10 cellular contexts compared by ENCODE assay signal in genomic region chr10:71241114-71241898, GRCh38. TPM values are rescaled to one million over a fixed set of nuclear protein-coding genes. Genes with fewer than 3 reads are reported as not detected.
DNase-seq lines count a peak whose midpoint lies in the region; FAIRE-seq and TF ChIP-seq lines count a peak whose summit lies in the region.
"Had no signal": no experiment of that assay in that cellular context is flagged by ENCODE, and none has a peak within 500 bp of the region (broad histone marks: within the 10 kb centered on the region; RNA-seq: fewer than 3 reads in every experiment).

No MANE protein-coding gene starts in this region.

- no peaks in the 10 kb centered on the region for H3K27me3 ChIP-seq in HUES6 (ENCODE audit: control insufficient read depth, insufficient read depth, low read length)
- H3K27me3 ChIP-seq in astrocyte (ENCODE audit: insufficient read depth, low read length), result no peaks in the 10 kb centered on the region
- no peaks in the 10 kb centered on the region for H3K27me3 ChIP-seq in left ventricle myocardium inferior (ENCODE audit: low read depth)
- H3K27me3 ChIP-seq: SJSA1 had no signal

- H3K4me1 ChIP-seq in HUES6 (ENCODE audit: control insufficient read depth, insufficient read depth, low read length), result peaks cover 52% of the 10 kb centered on the region
- H3K4me1 ChIP-seq in astrocyte (ENCODE audit: insufficient read depth, low read length), result peaks cover 64% of the 10 kb centered on the region
- H3K4me1 ChIP-seq in left ventricle myocardium inferior, result peaks cover 91% of the 10 kb centered on the region

- intact Hi-C loops in left ventricle myocardium inferior (cut with micrococcal nuclease), result no loop called here

- peak overlapping the region; percentile 21 for H3K9ac ChIP-seq in HUES6 (ENCODE audit: low read length)
- no peak overlapping the region for H3K9ac ChIP-seq in astrocyte (ENCODE audit: low read length)

- H3K27ac Mint-ChIP-seq in astrocyte (ENCODE audit: unreplicated experiment), result no peak overlapping the region

- H3K36me3 ChIP-seq in HUES6 (ENCODE audit: control insufficient read depth, insufficient read depth, low read length) (no peaks in the 10 kb centered on the region), astrocyte (ENCODE audit: insufficient read depth, low read length) (no peaks in the 10 kb centered on the region), left ventricle myocardium inferior (no peaks in the 10 kb centered on the region)
- H3K36me3 ChIP-seq: SJSA1 had no signal

- peak overlapping the region; percentile 24 for H3K4me2 ChIP-seq in astrocyte (ENCODE audit: low read length)

- H3K4me3 ChIP-seq in HUES6 (ENCODE audit: low read depth, low read length) (no peak overlapping the region), astrocyte (ENCODE audit: insufficient read depth, low read depth, low read length) (no peak overlapping the region), left ventricle myocardium inferior (no peak overlapping the region)
- H3K4me3 ChIP-seq: SJSA1 had no signal

- H3K4me3 Mint-ChIP-seq in astrocyte (ENCODE audit: unreplicated experiment), result no peak overlapping the region

- no peak for FAIRE-seq in astrocyte (lab: Jason Lieb, UNC)

- H2AFZ ChIP-seq in astrocyte (ENCODE audit: low read depth, low read length), result no peak overlapping the region

- peaks cover 22% of the 10 kb centered on the region for H4K20me1 ChIP-seq in astrocyte (ENCODE audit: insufficient read depth, low read length)

- peaks cover 3% of the 10 kb centered on the region for H3K27me3 Mint-ChIP-seq in astrocyte (ENCODE audit: low read depth, unreplicated experiment)

- H3K36me3 Mint-ChIP-seq in astrocyte (ENCODE audit: low read depth, unreplicated experiment), result peaks cover 2% of the 10 kb centered on the region

- H3K9me3 Mint-ChIP-seq in astrocyte (ENCODE audit: unreplicated experiment), result no peaks in the 10 kb centered on the region

- H3K27ac ChIP-seq in HUES6 (ENCODE audit: low read depth, low read length) (no peak overlapping the region), astrocyte (ENCODE audit: low read depth, low read length) (no peak overlapping the region), left ventricle myocardium inferior (replicated peaks) (peak overlapping the region; percentile 66), substantia nigra (ENCODE audit: low read depth, low read length, poor library complexity, severe bottlenecking) (peak overlapping the region; percentile 79)
- H3K27ac ChIP-seq: SJSA1 had no signal

- H3K4me1 Mint-ChIP-seq in astrocyte (ENCODE audit: low read depth, unreplicated experiment), result peaks cover 32% of the 10 kb centered on the region

- H3K9me3 ChIP-seq in HUES6 (ENCODE audit: control insufficient read depth, insufficient read depth, low read depth, low read length) (no peaks in the 10 kb centered on the region), astrocyte (ENCODE audit: insufficient read depth, low read depth, low read length) (no peaks in the 10 kb centered on the region), left ventricle myocardium inferior (replicated peaks) (no peaks in the 10 kb centered on the region)
- H3K9me3 ChIP-seq: SJSA1 had no signal

- TF ChIP-seq CTCF in astrocyte (IDR thresholded peaks at IDR 0.05; ENCODE audit: insufficient read depth, low read depth, low read length), result no peak
- no peak for TF ChIP-seq CTCF in left ventricle myocardium inferior (IDR thresholded peaks at IDR 0.05; ENCODE audit: borderline replicate concordance)

- DNase-seq in astrocyte (ENCODE audit: low read depth), result peak; percentile 78
- DNase-seq in left ventricle myocardium inferior, result peak; percentile 74
- peak in 1 of 49 donors; percentile 43 for DNase-seq in substantia nigra (lab: John Stamatoyannopoulos, UW)
- DNase-seq in cerebellar nuclear complex (lab: John Stamatoyannopoulos, UW), result no peak
- no peak for DNase-seq in T-helper 1 cell
- DNase-seq in NCI-H1436 (lab: John Stamatoyannopoulos, UW), result no peak
- DNase-seq in HK-2 (ENCODE audit: unreplicated experiment), result no peak
- DNase-seq: NCI-H2107 had no signal

- peaks cover 5% of the 10 kb centered on the region for H3K79me2 ChIP-seq in astrocyte (ENCODE audit: insufficient read depth, low read length)

RNA-seq across cellular contexts. Expression of gene UNC5B, which starts 28.9 kb away (rescaled TPM):
- 15.0 and 32.8 TPM in 2 replicates for total RNA-seq in astrocyte
- 15.6 TPM for total RNA-seq in left ventricle myocardium inferior

Comparison
In these comparisons a context has a peak if more than half of its experiments do, and no peak if none do; other contexts are left out.
1. H3K27ac ChIP-seq: peak in left ventricle myocardium inferior (single experiment) and substantia nigra (single experiment); none in HUES6 (single experiment) and astrocyte (single experiment).
2. DNase-seq: peak in astrocyte (single experiment) and left ventricle myocardium inferior (single experiment); none in cerebellar nuclear complex (0 of 2), T-helper 1 cell (0 of 5), NCI-H1436 (single experiment) and HK-2 (single experiment).